Comparison of ENCODE assay signal across 15 cellular contexts in genomic region chr15:78691167-78691872, GRCh38. TPM values are rescaled to one million over a fixed set of nuclear protein-coding genes. Genes with fewer than 3 reads are reported as not detected.
DNase-seq lines count a peak whose midpoint lies in the region; ATAC-seq and TF ChIP-seq lines count a peak whose summit lies in the region.
"Had no signal": no experiment of that assay in that cellular context is flagged by ENCODE, and none has a peak within 500 bp of the region (broad histone marks: within the 10 kb centered on the region; RNA-seq: fewer than 3 reads in every experiment).

No MANE protein-coding gene starts in this region.

- TF ChIP-seq POLR2A in stomach (IDR thresholded peaks at IDR 0.05): no peak

- no peak overlapping the region for H3K27ac ChIP-seq in stomach
- H3K27ac ChIP-seq: C4-2B, HL-60 had no signal

- no peaks in the 10 kb centered on the region for H3K9me3 ChIP-seq in stomach

- H3K9me3 Mint-ChIP-seq in naive thymus-derived CD8-positive, alpha-beta T cell: no peaks in the 10 kb centered on the region

- no peak for TF ChIP-seq EP300 in stomach (IDR thresholded peaks at IDR 0.05)

- 53 to 68% (median 55%) methylated on average over 9 of the region's 9 CpGs for WGBS in stomach, 5 donors

- TF ChIP-seq CTCF in stomach (IDR thresholded peaks at IDR 0.05): no peak

- intact Hi-C loops in stomach (cut with DNase I; ENCODE audit: low total_unique reads): no loop called here

- H3K36me3 Mint-ChIP-seq in naive thymus-derived CD8-positive, alpha-beta T cell: no peaks in the 10 kb centered on the region

- DNase-seq in activated CD8-positive, alpha-beta memory T cell treated with anti-CD3 and anti-CD28 coated beads for 24 hours: peak; percentile 28
- no peak for DNase-seq in activated CD8-positive, alpha-beta memory T cell treated with anti-CD3 and anti-CD28 coated beads, Interleukin-2, amount 50 U/mL, for 4 hours
- peak; percentile 30 for DNase-seq in activated CD8-positive, alpha-beta memory T cell treated with anti-CD3 and anti-CD28 coated beads, Interleukin-2, amount 50 U/mL, for 48 hours
- peak; percentile 21 for DNase-seq in left lobe of liver (ENCODE audit: low spot score)
- DNase-seq in stomach: peak; percentile 22
- no peak for DNase-seq in stimulated activated CD4-positive, alpha-beta T cell treated with anti-CD3 and anti-CD28 coated beads, Interleukin-2, amount 100 ng/mL, for 24 hours
- DNase-seq in inferior parietal cortex (ENCODE audit: extremely low spot score): no peak
- no peak for DNase-seq in naive thymus-derived CD8-positive, alpha-beta T cell
- DNase-seq: 8988T, NCI-H1436, NCI-H2081, NCI-H526 had no signal

- H3K4me1 ChIP-seq in stomach: no peaks in the 10 kb centered on the region

- POLR2A ChIA-PET in naive thymus-derived CD8-positive, alpha-beta T cell (lab: Charles Lee): no interaction called here

- H3K27ac Mint-ChIP-seq in naive thymus-derived CD8-positive, alpha-beta T cell: no peak overlapping the region

- no peak overlapping the region for H3K4me3 Mint-ChIP-seq in naive thymus-derived CD8-positive, alpha-beta T cell

- peak; percentile 15 for ATAC-seq in left lobe of liver
- ATAC-seq in naive thymus-derived CD8-positive, alpha-beta T cell: no peak
- ATAC-seq: K562 had no signal

- H3K36me3 ChIP-seq in stomach: no peaks in the 10 kb centered on the region

- H3K27me3 ChIP-seq in stomach: peaks cover 0 to 6% (median 0%) of the 10 kb centered on the region in 3 donors

- peaks cover 0 to 6% (median 0%) of the 10 kb centered on the region in 5 donors for H3K27me3 Mint-ChIP-seq in naive thymus-derived CD8-positive, alpha-beta T cell

- no peaks in the 10 kb centered on the region for H3K4me1 Mint-ChIP-seq in naive thymus-derived CD8-positive, alpha-beta T cell

- no peak overlapping the region for H3K4me3 ChIP-seq in stomach
- H3K4me3 ChIP-seq: K562 had no signal

RNA-seq across cellular contexts. Expression of gene CHRNB4, which starts 50.3 kb away (rescaled TPM):
- total RNA-seq in left lobe of liver (not detected), stomach (not detected)
- under 1 TPM in 1 of 3 donors, not detected in 2; 0.78 TPM for polyA plus RNA-seq in stomach
- not detected for total RNA-seq in naive thymus-derived CD8-positive, alpha-beta T cell
- polyA plus RNA-seq in naive thymus-derived CD8-positive, alpha-beta T cell: not detected

Comparison
In these comparisons a context has a peak if more than half of its experiments do, and no peak if none do; other contexts are left out.
1. DNase-seq: peak in activated CD8-positive, alpha-beta memory T cell treated with anti-CD3 and anti-CD28 coated beads for 24 hours (single experiment), activated CD8-positive, alpha-beta memory T cell treated with anti-CD3 and anti-CD28 coated beads, Interleukin-2, amount 50 U/mL, for 48 hours (single experiment), left lobe of liver (single experiment) and stomach (single experiment); none in activated CD8-positive, alpha-beta memory T cell treated with anti-CD3 and anti-CD28 coated beads, Interleukin-2, amount 50 U/mL, for 4 hours (single experiment), stimulated activated CD4-positive, alpha-beta T cell treated with anti-CD3 and anti-CD28 coated beads, Interleukin-2, amount 100 ng/mL, for 24 hours (0 of 2), inferior parietal cortex (single experiment) and naive thymus-derived CD8-positive, alpha-beta T cell (0 of 10).